ENCODE assay signal across 1 cellular context in genomic region chr20:34566978-34567884, GRCh38.
TF ChIP-seq lines count a peak whose summit lies in the region.

No MANE protein-coding gene starts in this region.

TF ChIP-seq in HepG2, 621 proteins besides CTCF, POLR2A, EP300 and RAD21:
- TF ChIP-seq CHCHD3 (CRISPR knock-in tag; IDR thresholded peaks at IDR 0.05) (no peak), WIZ (CRISPR knock-in tag; IDR thresholded peaks at IDR 0.05) (no peak), MZF1 (CRISPR knock-in tag; IDR thresholded peaks at IDR 0.05; ENCODE audit: borderline replicate concordance) (no peak), EZH2 (conservative IDR thresholded peaks at IDR 0.05; ENCODE audit: low read depth, low read length) (no peak), ZNF777 (CRISPR knock-in tag; IDR thresholded peaks at IDR 0.05) (no peak), MAFK (conservative IDR thresholded peaks at IDR 0.05 in 1 of 2, IDR thresholded peaks at IDR 0.05 in 1 of 2; ENCODE audit: low read length in 2 of 2) (peak; percentile 64 to 70), MAFF (IDR thresholded peaks at IDR 0.05; ENCODE audit: low read depth, low read length) (peak; percentile 51), ZNF749 (CRISPR knock-in tag; IDR thresholded peaks at IDR 0.05; ENCODE audit: borderline replicate concordance) (no peak), ZNF597 (CRISPR knock-in tag; IDR thresholded peaks at IDR 0.05) (no peak), ZNF569 (CRISPR knock-in tag; IDR thresholded peaks at IDR 0.05; ENCODE audit: borderline replicate concordance) (no peak)
- TF ChIP-seq, protein P1, sequence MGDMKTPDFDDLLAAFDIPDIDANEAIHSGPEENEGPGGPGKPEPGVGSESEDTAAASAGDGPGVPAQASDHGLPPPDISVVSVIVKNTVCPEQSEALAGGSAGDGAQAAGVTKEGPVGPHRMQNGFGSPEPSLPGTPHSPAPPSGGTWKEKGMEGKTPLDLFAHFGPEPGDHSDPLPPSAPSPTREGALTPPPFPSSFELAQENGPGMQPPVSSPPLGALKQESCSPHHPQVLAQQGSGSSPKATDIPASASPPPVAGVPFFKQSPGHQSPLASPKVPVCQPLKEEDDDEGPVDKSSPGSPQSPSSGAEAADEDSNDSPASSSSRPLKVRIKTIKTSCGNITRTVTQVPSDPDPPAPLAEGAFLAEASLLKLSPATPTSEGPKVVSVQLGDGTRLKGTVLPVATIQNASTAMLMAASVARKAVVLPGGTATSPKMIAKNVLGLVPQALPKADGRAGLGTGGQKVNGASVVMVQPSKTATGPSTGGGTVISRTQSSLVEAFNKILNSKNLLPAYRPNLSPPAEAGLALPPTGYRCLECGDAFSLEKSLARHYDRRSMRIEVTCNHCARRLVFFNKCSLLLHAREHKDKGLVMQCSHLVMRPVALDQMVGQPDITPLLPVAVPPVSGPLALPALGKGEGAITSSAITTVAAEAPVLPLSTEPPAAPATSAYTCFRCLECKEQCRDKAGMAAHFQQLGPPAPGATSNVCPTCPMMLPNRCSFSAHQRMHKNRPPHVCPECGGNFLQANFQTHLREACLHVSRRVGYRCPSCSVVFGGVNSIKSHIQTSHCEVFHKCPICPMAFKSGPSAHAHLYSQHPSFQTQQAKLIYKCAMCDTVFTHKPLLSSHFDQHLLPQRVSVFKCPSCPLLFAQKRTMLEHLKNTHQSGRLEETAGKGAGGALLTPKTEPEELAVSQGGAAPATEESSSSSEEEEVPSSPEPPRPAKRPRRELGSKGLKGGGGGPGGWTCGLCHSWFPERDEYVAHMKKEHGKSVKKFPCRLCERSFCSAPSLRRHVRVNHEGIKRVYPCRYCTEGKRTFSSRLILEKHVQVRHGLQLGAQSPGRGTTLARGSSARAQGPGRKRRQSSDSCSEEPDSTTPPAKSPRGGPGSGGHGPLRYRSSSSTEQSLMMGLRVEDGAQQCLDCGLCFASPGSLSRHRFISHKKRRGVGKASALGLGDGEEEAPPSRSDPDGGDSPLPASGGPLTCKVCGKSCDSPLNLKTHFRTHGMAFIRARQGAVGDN (CRISPR knock-in tag; IDR thresholded peaks at IDR 0.05): 0 out of 2 replicates have a peak, but pooled peaks have one; percentile 15
